1 cellular context compared by ENCODE assay signal in genomic region chr18:62287753-62288668, GRCh38.
TF ChIP-seq lines count a peak whose summit lies in the region.

No MANE protein-coding gene starts in this region.

TF ChIP-seq in GM12878, 131 proteins besides CTCF, POLR2A, EP300 and RAD21 (continued from another document):
- TF ChIP-seq, protein P1, sequence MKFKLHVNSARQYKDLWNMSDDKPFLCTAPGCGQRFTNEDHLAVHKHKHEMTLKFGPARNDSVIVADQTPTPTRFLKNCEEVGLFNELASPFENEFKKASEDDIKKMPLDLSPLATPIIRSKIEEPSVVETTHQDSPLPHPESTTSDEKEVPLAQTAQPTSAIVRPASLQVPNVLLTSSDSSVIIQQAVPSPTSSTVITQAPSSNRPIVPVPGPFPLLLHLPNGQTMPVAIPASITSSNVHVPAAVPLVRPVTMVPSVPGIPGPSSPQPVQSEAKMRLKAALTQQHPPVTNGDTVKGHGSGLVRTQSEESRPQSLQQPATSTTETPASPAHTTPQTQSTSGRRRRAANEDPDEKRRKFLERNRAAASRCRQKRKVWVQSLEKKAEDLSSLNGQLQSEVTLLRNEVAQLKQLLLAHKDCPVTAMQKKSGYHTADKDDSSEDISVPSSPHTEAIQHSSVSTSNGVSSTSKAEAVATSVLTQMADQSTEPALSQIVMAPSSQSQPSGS (IDR thresholded peaks at IDR 0.05; ENCODE audit: low read length), result peak; percentile 23; the same call in 1 of the 2 replicates
- peak; percentile 64; the same call in 1 of the 2 replicates for TF ChIP-seq SPI1 (IDR thresholded peaks at IDR 0.05; ENCODE audit: borderline replicate concordance, insufficient read depth, low read depth, low read length)
- TF ChIP-seq SMARCA5 (IDR thresholded peaks at IDR 0.05), result peak; percentile 75; the same call in 1 of the 2 replicates
- TF ChIP-seq MTA2 (IDR thresholded peaks at IDR 0.05; ENCODE audit: low read depth), result peak; percentile 48; the same call in 1 of the 2 replicates
- no peak for TF ChIP-seq BHLHE40 (IDR thresholded peaks at IDR 0.05; ENCODE audit: borderline replicate concordance in 1 of 2, low read depth in 2 of 2, low read length in 1 of 2)
